In genomic region chr5:94618029-94618492, GRCh38 we compare ENCODE assay signal across 8 cellular contexts. TPM values are rescaled to one million over a fixed set of nuclear protein-coding genes. Genes with fewer than 3 reads are reported as not detected.
DNase-seq lines count a peak whose midpoint lies in the region; ATAC-seq and TF ChIP-seq lines count a peak whose summit lies in the region.

No MANE protein-coding gene starts in this region.

- no peak for TF ChIP-seq CTCF in NB4 (IDR thresholded peaks at IDR 0.05; ENCODE audit: low read depth, low read length)
- no peak for TF ChIP-seq CTCF in VCaP (conservative IDR thresholded peaks at IDR 0.05)
- no peak for TF ChIP-seq CTCF in fibroblast of mammary gland (conservative IDR thresholded peaks at IDR 0.05; ENCODE audit: control insufficient read depth, insufficient read depth, low read depth, low read length)

- H3K9me3 Mint-ChIP-seq in naive B cell: no peaks in the 10 kb centered on the region

- peak overlapping the region; percentile 94 to 99 (median 98) for H3K4me3 Mint-ChIP-seq in naive B cell

- peak overlapping the region; percentile 57 for H3K27ac ChIP-seq in VCaP

- TF ChIP-seq POLR2A in NB4 (IDR thresholded peaks at IDR 0.05; ENCODE audit: extremely low read depth, insufficient read length): no peak

- DNase-seq in A172 (ENCODE audit: low spot score): peak; percentile 61
- peak; percentile 76 for DNase-seq in NB4 (ENCODE audit: low read depth)
- peak; percentile 73 for DNase-seq in fibroblast of mammary gland (ENCODE audit: low read depth)
- DNase-seq in naive B cell: no peak
- DNase-seq in NCI-H1436 (lab: John Stamatoyannopoulos, UW): no peak

- H3K27me3 Mint-ChIP-seq in naive B cell: no peaks in the 10 kb centered on the region

- peak overlapping the region; percentile 3 to 94 (median 80) for H3K27ac Mint-ChIP-seq in naive B cell

- H3K4me1 Mint-ChIP-seq in naive B cell: peaks cover 23 to 39% (median 30%) of the 10 kb centered on the region in 3 donors

- H3K4me3 ChIP-seq in GM08714 (ENCODE audit: low read length): peak overlapping the region; percentile 75
- H3K4me3 ChIP-seq in NB4 (ENCODE audit: low read depth, low read length): peak overlapping the region; percentile 82
- H3K4me3 ChIP-seq in fibroblast of mammary gland (ENCODE audit: control insufficient read depth, low read depth, low read length): peak overlapping the region; percentile 82

- peak; percentile 28 for ATAC-seq in HG02763 (IDR thresholded peaks at IDR 0.05; ENCODE audit: unreplicated experiment)
- peak; percentile 5 to 27 for ATAC-seq in naive B cell (ENCODE audit: low read depth in 2 of 2)

- H3K36me3 Mint-ChIP-seq in naive B cell: no peaks in the 10 kb centered on the region

RNA-seq across cellular contexts. Expression of gene KIAA0825, which starts 0.3 kb away (rescaled TPM):
- total RNA-seq in A172 (2014; rRNA removed; shearing (Covaris generic)): 2.8 and 4.1 TPM in 2 replicates
- 1 to 10 TPM; 1.3 to 3.0 (median 1.9) TPM for polyA plus RNA-seq in naive B cell (ENCODE audit: low read depth in 6 of 6)

RNA-seq across cellular contexts. Expression of gene SLF1, which starts 0.4 kb away (rescaled TPM):
- total RNA-seq in A172 (2014; rRNA removed; shearing (Covaris generic)): 16.8 and 93.9 TPM in 2 replicates
- polyA plus RNA-seq in naive B cell (ENCODE audit: low read depth in 6 of 6): 10 to 100 TPM; 12.2 to 16.1 (median 13.6) TPM

Comparison
In these comparisons a context has a peak if more than half of its experiments do, and no peak if none do; other contexts are left out.
1. DNase-seq: peak in A172 (single experiment), NB4 (single experiment) and fibroblast of mammary gland (single experiment); none in naive B cell (single experiment) and NCI-H1436 (single experiment).
2. Peak in every context shown above with its lines, with median percentiles within 50 percentile points of each other: H3K4me3 ChIP-seq.